9 cellular contexts compared by ENCODE assay signal in genomic region chr18:10122116-10122515, GRCh38.
A peak's percentile ranks its signal among the peaks of the same experiment; 100 is the strongest.
DNase-seq lines count a peak whose midpoint lies in the region; ATAC-seq, FAIRE-seq and TF ChIP-seq lines count a peak whose summit lies in the region.
"Had no signal": no experiment of that assay in that cellular context is flagged by ENCODE, and none has a peak within 500 bp of the region (broad histone marks: within the 10 kb centered on the region; RNA-seq: fewer than 3 reads in every experiment).

No MANE protein-coding gene starts in this region.

- FAIRE-seq in keratinocyte (lab: Jason Lieb, UNC) = peak; percentile 86
- FAIRE-seq: endothelial cell of umbilical vein had no signal

- H4K20me1 ChIP-seq in keratinocyte (ENCODE audit: control insufficient read depth, extremely low read depth, insufficient read depth, low read length) = no peaks in the 10 kb centered on the region

- TF ChIP-seq POLR2A in esophagus muscularis mucosa (IDR thresholded peaks at IDR 0.05; ENCODE audit: low read depth) = no peak

- H3K4me1 ChIP-seq in keratinocyte (ENCODE audit: control insufficient read depth, extremely low read depth, insufficient read depth, low read length) (peaks cover 21% of the 10 kb centered on the region), esophagus muscularis mucosa (peaks cover 11 to 19% (median 15%) of the 10 kb centered on the region in 4 donors)

- H3K27ac ChIP-seq in WERI-Rb-1 (no peak overlapping the region), keratinocyte (ENCODE audit: control insufficient read depth, insufficient read depth, low read length) (peak overlapping the region; percentile 76), esophagus muscularis mucosa (replicated peaks in 1 of 4) (no peak overlapping the region)

- TF ChIP-seq CTCF in WERI-Rb-1 (IDR thresholded peaks at IDR 0.05; ENCODE audit: low read depth, low read length) (no peak), keratinocyte (optimal IDR thresholded peaks at IDR 0.05 in 1 of 3, IDR thresholded peaks at IDR 0.05 in 1 of 3, conservative IDR thresholded peaks at IDR 0.05 in 1 of 3; ENCODE audit: extremely low read depth in 1 of 3, insufficient read depth in 2 of 3, low read length in 3 of 3) (no peak), esophagus muscularis mucosa (IDR thresholded peaks at IDR 0.05) (no peak)

- H3K9me1 ChIP-seq in keratinocyte (ENCODE audit: control insufficient read depth, extremely low read depth, insufficient read depth, low read length) = no peaks in the 10 kb centered on the region

- H3K79me2 ChIP-seq in keratinocyte (ENCODE audit: control insufficient read depth, insufficient read depth, low read length) = no peaks in the 10 kb centered on the region

- H3K9me3 ChIP-seq in WERI-Rb-1 (ENCODE audit: severe bottlenecking) (peaks cover 4% of the 10 kb centered on the region), keratinocyte (ENCODE audit: control insufficient read depth, low read depth, low read length) (no peaks in the 10 kb centered on the region), esophagus muscularis mucosa (peaks cover 0 to 7% (median 4%) of the 10 kb centered on the region in 4 donors)

- H3K36me3 ChIP-seq in WERI-Rb-1 (no peaks in the 10 kb centered on the region), keratinocyte (ENCODE audit: control insufficient read depth in 2 of 2, extremely low read depth in 1 of 2, insufficient read depth in 2 of 2, low read length in 2 of 2) (no peaks in the 10 kb centered on the region), esophagus muscularis mucosa (no peaks in the 10 kb centered on the region)

- intact Hi-C loops in esophagus muscularis mucosa (cut with DNase I) = no loop called here

- H3K9ac ChIP-seq in keratinocyte (ENCODE audit: control insufficient read depth, extremely low read depth, insufficient read depth, low read length) = peak overlapping the region; percentile 57

- peak; percentile 73 for DNase-seq in AG08396 (ENCODE audit: low spot score)
- DNase-seq in NCI-H1105 treated with DMSO at 0.1 percent for 48 hours (lab: John Stamatoyannopoulos, UW) = peak; percentile 63
- peak; percentile 24 for DNase-seq in WERI-Rb-1
- DNase-seq in keratinocyte (ENCODE audit: low read depth, low spot score) = no peak
- DNase-seq in activated naive CD4-positive, alpha-beta T cell treated with Interleukin-2 at 50 U/mL for 16 hours = no peak
- no peak for DNase-seq in esophagus muscularis mucosa (ENCODE audit: extremely low spot score)

- dilution Hi-C loops in keratinocyte (cut with MboI; ENCODE audit: extremely low pct_ligation_motif_present, low sequenced_read_pairs) = no loop called here

- H3K4me2 ChIP-seq in keratinocyte (ENCODE audit: control insufficient read depth, extremely low read depth, insufficient read depth, low read depth, low read length) = peak overlapping the region; percentile 82

- peak overlapping the region; percentile 71 for H2AFZ ChIP-seq in keratinocyte (ENCODE audit: control insufficient read depth, low read length)

- H3K4me3 ChIP-seq in WERI-Rb-1 (ENCODE audit: low read depth, low read length) (no peak overlapping the region), keratinocyte (ENCODE audit: control insufficient read depth in 2 of 3, extremely low read depth in 1 of 3, insufficient read depth in 2 of 3, low read depth in 1 of 3, low read length in 3 of 3) (no peak overlapping the region), esophagus muscularis mucosa (no peak overlapping the region)

- TF ChIP-seq EP300 in esophagus muscularis mucosa (IDR thresholded peaks at IDR 0.05) = no peak

- 78% methylated on average over 9 of the region's 9 CpGs for WGBS in esophagus muscularis mucosa

- H3K27me3 ChIP-seq in WERI-Rb-1 (ENCODE audit: insufficient read depth, low read depth, severe bottlenecking) = no peaks in the 10 kb centered on the region
- no peaks in the 10 kb centered on the region for H3K27me3 ChIP-seq in keratinocyte (ENCODE audit: control insufficient read depth, extremely low read depth, insufficient read depth, low read length)
- H3K27me3 ChIP-seq in esophagus muscularis mucosa = no peaks in the 10 kb centered on the region

- ATAC-seq in HG02970 (IDR thresholded peaks at IDR 0.05; ENCODE audit: low FRiP score, unreplicated experiment) = no peak
- no peak for ATAC-seq in HG02763 (IDR thresholded peaks at IDR 0.05; ENCODE audit: unreplicated experiment)

Comparison
In these comparisons a context has a peak if more than half of its experiments do, and no peak if none do; other contexts are left out.
1. DNase-seq: peak in AG08396 (single experiment), NCI-H1105 treated with DMSO at 0.1 percent for 48 hours (single experiment) and WERI-Rb-1 (single experiment); none in keratinocyte (single experiment), activated naive CD4-positive, alpha-beta T cell treated with Interleukin-2 at 50 U/mL for 16 hours (single experiment) and esophagus muscularis mucosa (single experiment).